In genomic region chr17:59332890-59333377, GRCh38 we compare ENCODE assay signal across 9 cellular contexts. TPM values are rescaled to one million over a fixed set of nuclear protein-coding genes. Genes with fewer than 3 reads are reported as not detected.
A peak's percentile ranks its signal among the peaks of the same experiment; 100 is the strongest.
DNase-seq lines count a peak whose midpoint lies in the region; ATAC-seq and FAIRE-seq lines count a peak whose summit lies in the region.
"Had no signal": no experiment of that assay in that cellular context is flagged by ENCODE, and none has a peak within 500 bp of the region (broad histone marks: within the 10 kb centered on the region; RNA-seq: fewer than 3 reads in every experiment).

No MANE protein-coding gene starts in this region.

- H3K36me3 Mint-ChIP-seq in activated naive CD8-positive, alpha-beta T cell treated with anti-CD3 and anti-CD28 coated beads for 36 hours, result no peaks in the 10 kb centered on the region

- peaks cover 66% of the 10 kb centered on the region for H3K4me1 Mint-ChIP-seq in activated naive CD8-positive, alpha-beta T cell treated with anti-CD3 and anti-CD28 coated beads for 36 hours

- H3K4me3 Mint-ChIP-seq in activated naive CD8-positive, alpha-beta T cell treated with anti-CD3 and anti-CD28 coated beads for 36 hours, result peak overlapping the region; percentile 87

- no peaks in the 10 kb centered on the region for H3K27me3 Mint-ChIP-seq in activated naive CD8-positive, alpha-beta T cell treated with anti-CD3 and anti-CD28 coated beads for 36 hours

- no peak for FAIRE-seq in GM19239 (lab: Jason Lieb, UNC)
- FAIRE-seq: A204.1 had no signal

- intact Hi-C loops in sciatic nerve (cut with DNase I), result loop anchor here (5.0 kb wide), 1 partner anchor 99 kb away; no protein-coding TSS in a partner anchor

- peak overlapping the region; percentile 79 for H3K27ac Mint-ChIP-seq in activated naive CD8-positive, alpha-beta T cell treated with anti-CD3 and anti-CD28 coated beads for 36 hours

- ATAC-seq in sciatic nerve, result peak; percentile 27
- no peak for ATAC-seq in GM19397 (IDR thresholded peaks at IDR 0.05; ENCODE audit: unreplicated experiment)
- no peak for ATAC-seq in GM21723 (IDR thresholded peaks at IDR 0.05; ENCODE audit: unreplicated experiment)

- peak; percentile 63 for DNase-seq in SIG-M5 treated with dmso at 0.1 percent for 504 hours (lab: John Stamatoyannopoulos, UW; ENCODE audit: unreplicated experiment)
- DNase-seq in SIG-M5 (lab: John Stamatoyannopoulos, UW), result no peak
- DNase-seq in activated naive CD8-positive, alpha-beta T cell treated with anti-CD3 and anti-CD28 coated beads for 36 hours, result no peak
- DNase-seq in hippocampal formation (lab: John Stamatoyannopoulos, UW), result peak; percentile 30 to 41
- DNase-seq in sciatic nerve (ENCODE audit: low spot score), result no peak
- DNase-seq in GM19239 (ENCODE audit: insufficient read length, low spot score), result no peak

- H3K9me3 Mint-ChIP-seq in activated naive CD8-positive, alpha-beta T cell treated with anti-CD3 and anti-CD28 coated beads for 36 hours, result no peaks in the 10 kb centered on the region

RNA-seq across cellular contexts. Expression of gene YPEL2, which starts 1.5 kb away (rescaled TPM):
- 1 to 10 TPM; 4.4 to 4.7 TPM for total RNA-seq in activated naive CD8-positive, alpha-beta T cell treated with anti-CD3 and anti-CD28 coated beads for 36 hours
- total RNA-seq in sciatic nerve, result 55.1 TPM

Comparison
In these comparisons a context has a peak if more than half of its experiments do, and no peak if none do; other contexts are left out.
1. DNase-seq: peak in SIG-M5 treated with dmso at 0.1 percent for 504 hours (single experiment) and hippocampal formation (2 of 2); none in SIG-M5 (single experiment), activated naive CD8-positive, alpha-beta T cell treated with anti-CD3 and anti-CD28 coated beads for 36 hours (single experiment), sciatic nerve (single experiment) and GM19239 (single experiment).